In genomic region chr17:41773731-41774193, GRCh38 we compare ENCODE assay signal across 9 cellular contexts. TPM values are rescaled to one million over a fixed set of nuclear protein-coding genes. Genes with fewer than 3 reads are reported as not detected.
A peak's percentile ranks its signal among the peaks of the same experiment; 100 is the strongest.
DNase-seq lines count a peak whose midpoint lies in the region; ATAC-seq and TF ChIP-seq lines count a peak whose summit lies in the region.
"Had no signal": no experiment of that assay in that cellular context is flagged by ENCODE, and none has a peak within 500 bp of the region (broad histone marks: within the 10 kb centered on the region; RNA-seq: fewer than 3 reads in every experiment).

No MANE protein-coding gene starts in this region.

- peak overlapping the region; percentile 68 for H3K4me2 ChIP-seq in GM23338

- no peaks in the 10 kb centered on the region for H3K27me3 ChIP-seq in GM23338 (ENCODE audit: insufficient read depth)
- no peaks in the 10 kb centered on the region for H3K27me3 ChIP-seq in brain microvascular endothelial cell (replicated peaks)
- H3K27me3 ChIP-seq in layer of hippocampus (ENCODE audit: control insufficient read depth, insufficient read depth, low read length), result no peaks in the 10 kb centered on the region

- no peaks in the 10 kb centered on the region; the same call in none of the 2 replicates for H4K20me1 ChIP-seq in GM23338 (replicated peaks; ENCODE audit: insufficient read depth)

- H2AFZ ChIP-seq in GM23338, result no peak overlapping the region

- no peak for ATAC-seq in GM23338
- ATAC-seq in HG02981 (IDR thresholded peaks at IDR 0.05; ENCODE audit: unreplicated experiment), result no peak
- ATAC-seq in GM18868 (IDR thresholded peaks at IDR 0.05; ENCODE audit: unreplicated experiment), result no peak

- H3K9me2 ChIP-seq in GM23338 (ENCODE audit: insufficient read depth), result no peaks in the 10 kb centered on the region

- H3K27ac Mint-ChIP-seq in GM23338, result peak overlapping the region; percentile 94

- H3K4me3 ChIP-seq in GM23338 (no peak overlapping the region), brain microvascular endothelial cell (ENCODE audit: low read depth, low read length) (no peak overlapping the region)

- H3K4me1 ChIP-seq in GM23338 (ENCODE audit: insufficient read depth), result peaks cover 56% of the 10 kb centered on the region

- H3K36me3 ChIP-seq in GM23338 (ENCODE audit: insufficient read depth) (no peaks in the 10 kb centered on the region), brain microvascular endothelial cell (replicated peaks) (peaks cover 41% of the 10 kb centered on the region)

- TF ChIP-seq CTCF in GM23338 (conservative IDR thresholded peaks at IDR 0.05; ENCODE audit: low read depth in 2 of 2) (peak in 1 of 2 experiments; percentile 20; a peak in 1 of 4 replicates), brain microvascular endothelial cell (IDR thresholded peaks at IDR 0.05; ENCODE audit: low read depth, low read length, missing control alignments) (no peak)

- DNase-seq in GM23338 (ENCODE audit: low spot score) (no peak), brain microvascular endothelial cell (no peak), retina (peak; percentile 41), 8988T (no peak)
- no peak for DNase-seq in activated CD8-positive, alpha-beta memory T cell treated with anti-CD3 and anti-CD28 coated beads for 24 hours
- DNase-seq: NCI-H524 had no signal

- H3K4me1 Mint-ChIP-seq in GM23338, result peaks cover 52% of the 10 kb centered on the region

- in situ Hi-C loops in brain microvascular endothelial cell (cut with HindIII; ENCODE audit: low pct_ligation_motif_present, low sequenced_read_pairs), result no loop called here

- H3F3A ChIP-seq in GM23338 (replicated peaks; ENCODE audit: low read depth), result peaks cover 18% of the 10 kb centered on the region; the same call in 1 of the 2 replicates

- H3K36me3 Mint-ChIP-seq in GM23338 (ENCODE audit: low read depth), result peaks cover 37% of the 10 kb centered on the region

- H3K27me3 Mint-ChIP-seq in GM23338 (ENCODE audit: insufficient read depth, low read depth, poor library complexity), result peaks cover 13% of the 10 kb centered on the region

- H3K27ac ChIP-seq in GM23338 (ENCODE audit: low read depth) (peak overlapping the region; percentile 63; the same call in 1 of the 2 replicates), brain microvascular endothelial cell (peak overlapping the region; percentile 51), layer of hippocampus (ENCODE audit: low read depth, low read length) (peak overlapping the region; percentile 38)

- H3K79me2 ChIP-seq in GM23338 (replicated peaks; ENCODE audit: insufficient read depth), result peaks cover 46% of the 10 kb centered on the region

- no peak overlapping the region; the same call in 1 of the 3 replicates for H3K4me3 Mint-ChIP-seq in GM23338

- H3K9me3 Mint-ChIP-seq in GM23338, result no peaks in the 10 kb centered on the region

TF ChIP-seq in GM23338, 12 proteins besides CTCF, POLR2A, EP300 and RAD21:
- TF ChIP-seq ZNF462 (CRISPR knock-in tag; IDR thresholded peaks at IDR 0.05), result no peak
- TF ChIP-seq EZH2 (IDR thresholded peaks at IDR 0.05; ENCODE audit: low read depth, unreplicated experiment), result no peak
- TF ChIP-seq NANOG (IDR thresholded peaks at IDR 0.05; ENCODE audit: borderline replicate concordance), result no peak
- no peak for TF ChIP-seq JUNB (IDR thresholded peaks at IDR 0.05; ENCODE audit: unreplicated experiment)
- TF ChIP-seq ZNF114 (CRISPR knock-in tag; IDR thresholded peaks at IDR 0.05), result no peak
- TF ChIP-seq ETS1 (IDR thresholded peaks at IDR 0.05), result no peak
- no peak for TF ChIP-seq POLR2AphosphoS5 (IDR thresholded peaks at IDR 0.05; ENCODE audit: low read depth)
- no peak for TF ChIP-seq CREB1 (CRISPR knock-in tag; IDR thresholded peaks at IDR 0.05; ENCODE audit: low read depth)
TF ChIP-seq in GM23338: peak in this region for 0.

RNA-seq across cellular contexts. Expression of gene JUP, which starts 12.7 kb away (rescaled TPM):
- total RNA-seq in GM23338 (2014; rRNA removed; shearing (Covaris generic)), result 160 and 177 TPM in 2 replicates
- polyA plus RNA-seq in GM23338 (2016; fragmentation: Nextera tagmentation; extraction: Ambion mirVana), result 45.5 and 47.2 TPM in 2 replicates

RNA-seq across cellular contexts. Expression of gene P3H4, which starts 38.0 kb away (rescaled TPM):
- total RNA-seq in GM23338 (2014; rRNA removed; shearing (Covaris generic)), result 27.9 and 33.3 TPM in 2 replicates
- polyA plus RNA-seq in GM23338 (2016; fragmentation: Nextera tagmentation; extraction: Ambion mirVana), result 16.0 and 17.0 TPM in 2 replicates

RNA-seq across cellular contexts. Expression of gene FKBP10, which starts 39.0 kb away (rescaled TPM):
- 137 and 151 TPM in 2 replicates for total RNA-seq in GM23338 (2014; rRNA removed; shearing (Covaris generic))
- polyA plus RNA-seq in GM23338 (2016; fragmentation: Nextera tagmentation; extraction: Ambion mirVana), result 26.2 and 32.2 TPM in 2 replicates

RNA-seq across cellular contexts. Expression of gene HAP1, which starts 39.3 kb away (rescaled TPM):
- total RNA-seq in GM23338 (2014; rRNA removed; shearing (Covaris generic)), result 2.2 and 3.5 TPM in 2 replicates
- polyA plus RNA-seq in GM23338 (2016; fragmentation: Nextera tagmentation; extraction: Ambion mirVana), result 1.4 and 1.6 TPM in 2 replicates
